1 cellular context compared by ENCODE assay signal in the genomic region with DNA sequence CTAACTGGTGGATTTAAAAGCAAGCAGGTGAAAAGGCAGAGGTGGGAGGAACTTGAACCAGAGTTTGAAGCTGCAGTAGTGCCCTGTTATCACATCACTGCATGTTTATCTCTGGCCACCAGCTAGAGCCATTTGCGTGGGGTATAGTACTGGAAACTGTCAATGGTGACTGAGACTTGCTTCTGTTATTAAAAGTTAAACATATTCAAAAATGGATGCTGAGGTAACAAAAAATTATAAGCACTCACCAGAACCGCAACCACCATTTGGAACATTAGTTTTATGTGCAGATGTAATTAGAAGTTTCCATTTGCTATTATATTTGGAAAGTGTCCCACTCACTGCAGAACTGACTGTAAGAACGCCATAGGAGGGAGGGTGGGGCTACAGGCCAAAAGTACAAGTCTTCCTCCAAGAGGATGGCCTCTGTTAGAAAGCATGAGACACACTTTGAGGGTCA.
TF ChIP-seq lines count a peak whose summit lies in the region.

No MANE protein-coding gene starts in this region.

TF ChIP-seq in K562, 482 proteins besides CTCF, POLR2A, EP300 and RAD21 (continued from another document and continues in another):
- TF ChIP-seq, protein P1, sequence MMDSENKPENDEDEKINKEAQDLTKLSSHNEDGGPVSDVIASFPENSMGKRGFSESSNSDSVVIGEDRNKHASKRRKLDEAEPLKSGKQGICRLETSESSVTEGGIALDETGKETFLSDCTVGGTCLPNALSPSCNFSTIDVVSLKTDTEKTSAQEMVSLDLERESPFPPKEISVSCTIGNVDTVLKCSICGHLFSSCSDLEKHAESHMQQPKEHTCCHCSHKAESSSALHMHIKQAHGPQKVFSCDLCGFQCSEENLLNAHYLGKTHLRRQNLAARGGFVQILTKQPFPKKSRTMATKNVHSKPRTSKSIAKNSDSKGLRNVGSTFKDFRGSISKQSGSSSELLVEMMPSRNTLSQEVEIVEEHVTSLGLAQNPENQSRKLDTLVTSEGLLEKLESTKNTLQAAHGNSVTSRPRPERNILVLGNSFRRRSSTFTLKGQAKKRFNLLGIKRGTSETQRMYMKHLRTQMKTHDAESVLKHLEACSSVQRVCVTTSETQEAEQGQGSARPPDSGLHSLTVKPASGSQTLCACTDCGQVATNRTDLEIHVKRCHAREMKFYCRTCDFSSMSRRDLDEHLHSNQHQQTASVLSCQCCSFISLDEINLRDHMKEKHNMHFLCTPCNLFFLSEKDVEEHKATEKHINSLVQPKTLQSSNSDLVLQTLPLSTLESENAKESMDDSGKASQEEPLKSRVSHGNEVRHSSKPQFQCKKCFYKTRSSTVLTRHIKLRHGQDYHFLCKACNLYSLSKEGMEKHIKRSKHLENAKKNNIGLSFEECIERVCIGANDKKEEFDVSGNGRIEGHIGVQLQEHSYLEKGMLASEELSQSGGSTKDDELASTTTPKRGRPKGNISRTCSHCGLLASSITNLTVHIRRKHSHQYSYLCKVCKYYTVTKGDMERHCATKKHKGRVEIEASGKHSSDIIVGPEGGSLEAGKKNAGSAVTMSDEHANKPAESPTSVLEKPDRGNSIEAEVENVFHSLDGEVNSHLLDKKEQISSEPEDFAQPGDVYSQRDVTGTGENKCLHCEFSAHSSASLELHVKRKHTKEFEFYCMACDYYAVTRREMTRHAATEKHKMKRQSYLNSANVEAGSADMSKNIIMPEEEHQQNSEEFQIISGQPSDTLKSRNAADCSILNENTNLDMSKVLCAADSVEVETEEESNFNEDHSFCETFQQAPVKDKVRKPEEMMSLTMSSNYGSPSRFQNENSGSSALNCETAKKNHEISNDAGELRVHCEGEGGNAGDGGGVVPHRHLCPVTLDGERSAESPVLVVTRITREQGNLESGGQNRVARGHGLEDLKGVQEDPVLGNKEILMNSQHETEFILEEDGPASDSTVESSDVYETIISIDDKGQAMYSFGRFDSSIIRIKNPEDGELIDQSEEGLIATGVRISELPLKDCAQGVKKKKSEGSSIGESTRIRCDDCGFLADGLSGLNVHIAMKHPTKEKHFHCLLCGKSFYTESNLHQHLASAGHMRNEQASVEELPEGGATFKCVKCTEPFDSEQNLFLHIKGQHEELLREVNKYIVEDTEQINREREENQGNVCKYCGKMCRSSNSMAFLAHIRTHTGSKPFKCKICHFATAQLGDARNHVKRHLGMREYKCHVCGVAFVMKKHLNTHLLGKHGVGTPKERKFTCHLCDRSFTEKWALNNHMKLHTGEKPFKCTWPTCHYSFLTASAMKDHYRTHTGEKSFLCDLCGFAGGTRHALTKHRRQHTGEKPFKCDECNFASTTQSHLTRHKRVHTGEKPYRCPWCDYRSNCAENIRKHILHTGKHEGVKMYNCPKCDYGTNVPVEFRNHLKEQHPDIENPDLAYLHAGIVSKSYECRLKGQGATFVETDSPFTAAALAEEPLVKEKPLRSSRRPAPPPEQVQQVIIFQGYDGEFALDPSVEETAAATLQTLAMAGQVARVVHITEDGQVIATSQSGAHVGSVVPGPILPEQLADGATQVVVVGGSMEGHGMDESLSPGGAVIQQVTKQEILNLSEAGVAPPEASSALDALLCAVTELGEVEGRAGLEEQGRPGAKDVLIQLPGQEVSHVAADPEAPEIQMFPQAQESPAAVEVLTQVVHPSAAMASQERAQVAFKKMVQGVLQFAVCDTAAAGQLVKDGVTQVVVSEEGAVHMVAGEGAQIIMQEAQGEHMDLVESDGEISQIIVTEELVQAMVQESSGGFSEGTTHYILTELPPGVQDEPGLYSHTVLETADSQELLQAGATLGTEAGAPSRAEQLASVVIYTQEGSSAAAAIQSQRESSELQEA (IDR thresholded peaks at IDR 0.05; ENCODE audit: low read depth), result no peak
- TF ChIP-seq ZNF551 (CRISPR knock-in tag; IDR thresholded peaks at IDR 0.05) (no peak), ZNF143 (CRISPR knock-in tag; IDR thresholded peaks at IDR 0.05) (no peak), CBX1 (IDR thresholded peaks at IDR 0.05; ENCODE audit: low read depth) (no peak), ILF3 (IDR thresholded peaks at IDR 0.05; ENCODE audit: borderline replicate concordance) (no peak), ZC3H8 (IDR thresholded peaks at IDR 0.05) (no peak), ZFP36 (IDR thresholded peaks at IDR 0.05; ENCODE audit: low read depth, low read length, partially characterized antibody) (no peak), EZH2 (IDR thresholded peaks at IDR 0.05; ENCODE audit: borderline replicate concordance, low read depth, low read length) (no peak), STAT5A (IDR thresholded peaks at IDR 0.05; ENCODE audit: borderline replicate concordance, low read length) (peak; percentile 94), NFATC3 (IDR thresholded peaks at IDR 0.05) (peak; percentile 24; the same call in 1 of the 2 replicates), NCOA6 (IDR thresholded peaks at IDR 0.05) (no peak), STAG1 (CRISPR knock-in tag; IDR thresholded peaks at IDR 0.05; ENCODE audit: borderline replicate concordance) (no peak), FOXJ3 (CRISPR knock-in tag; IDR thresholded peaks at IDR 0.05) (no peak), SNIP1 (IDR thresholded peaks at IDR 0.05; ENCODE audit: low read depth) (no peak), ZNF24 (IDR thresholded peaks at IDR 0.05) (peak; percentile 48; the same call in 1 of the 2 replicates), JUN (IDR thresholded peaks at IDR 0.05; ENCODE audit: borderline replicate concordance, low read depth, low read length) (peak; percentile 44; the same call in 1 of the 2 replicates), JUN (CRISPR knock-in tag; IDR thresholded peaks at IDR 0.05; ENCODE audit: borderline replicate concordance) (no peak), MED1 (CRISPR knock-in tag; IDR thresholded peaks at IDR 0.05; ENCODE audit: borderline replicate concordance) (no peak), HDAC6 (IDR thresholded peaks at IDR 0.05; ENCODE audit: low read depth, low read length) (no peak), YY1 (IDR thresholded peaks at IDR 0.05; ENCODE audit: borderline replicate concordance in 1 of 3, control insufficient read depth in 1 of 3, extremely low read depth in 1 of 3, insufficient read depth in 3 of 3, insufficient read length in 1 of 3, insufficient replicate concordance in 2 of 3, low read depth in 1 of 3, low read length in 2 of 3) (peak in 1 of 3 experiments; percentile 24), XRCC3 (IDR thresholded peaks at IDR 0.05) (no peak), KDM2B (CRISPR knock-in tag; IDR thresholded peaks at IDR 0.05) (no peak), FOS (IDR thresholded peaks at IDR 0.05; ENCODE audit: extremely low read depth, insufficient read length) (no peak)
- TF ChIP-seq, protein P2, sequence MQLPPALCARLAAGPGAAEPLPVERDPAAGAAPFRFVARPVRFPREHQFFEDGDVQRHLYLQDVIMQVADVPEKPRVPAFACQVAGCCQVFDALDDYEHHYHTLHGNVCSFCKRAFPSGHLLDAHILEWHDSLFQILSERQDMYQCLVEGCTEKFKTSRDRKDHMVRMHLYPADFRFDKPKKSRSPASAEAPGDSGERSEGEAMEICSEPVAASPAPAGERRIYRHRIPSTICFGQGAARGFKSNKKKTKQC (CRISPR knock-in tag; IDR thresholded peaks at IDR 0.05), result no peak
- TF ChIP-seq, protein P3, sequence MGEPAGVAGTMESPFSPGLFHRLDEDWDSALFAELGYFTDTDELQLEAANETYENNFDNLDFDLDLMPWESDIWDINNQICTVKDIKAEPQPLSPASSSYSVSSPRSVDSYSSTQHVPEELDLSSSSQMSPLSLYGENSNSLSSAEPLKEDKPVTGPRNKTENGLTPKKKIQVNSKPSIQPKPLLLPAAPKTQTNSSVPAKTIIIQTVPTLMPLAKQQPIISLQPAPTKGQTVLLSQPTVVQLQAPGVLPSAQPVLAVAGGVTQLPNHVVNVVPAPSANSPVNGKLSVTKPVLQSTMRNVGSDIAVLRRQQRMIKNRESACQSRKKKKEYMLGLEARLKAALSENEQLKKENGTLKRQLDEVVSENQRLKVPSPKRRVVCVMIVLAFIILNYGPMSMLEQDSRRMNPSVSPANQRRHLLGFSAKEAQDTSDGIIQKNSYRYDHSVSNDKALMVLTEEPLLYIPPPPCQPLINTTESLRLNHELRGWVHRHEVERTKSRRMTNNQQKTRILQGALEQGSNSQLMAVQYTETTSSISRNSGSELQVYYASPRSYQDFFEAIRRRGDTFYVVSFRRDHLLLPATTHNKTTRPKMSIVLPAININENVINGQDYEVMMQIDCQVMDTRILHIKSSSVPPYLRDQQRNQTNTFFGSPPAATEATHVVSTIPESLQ (CRISPR knock-in tag; IDR thresholded peaks at IDR 0.05), result no peak
- TF ChIP-seq, protein P4, sequence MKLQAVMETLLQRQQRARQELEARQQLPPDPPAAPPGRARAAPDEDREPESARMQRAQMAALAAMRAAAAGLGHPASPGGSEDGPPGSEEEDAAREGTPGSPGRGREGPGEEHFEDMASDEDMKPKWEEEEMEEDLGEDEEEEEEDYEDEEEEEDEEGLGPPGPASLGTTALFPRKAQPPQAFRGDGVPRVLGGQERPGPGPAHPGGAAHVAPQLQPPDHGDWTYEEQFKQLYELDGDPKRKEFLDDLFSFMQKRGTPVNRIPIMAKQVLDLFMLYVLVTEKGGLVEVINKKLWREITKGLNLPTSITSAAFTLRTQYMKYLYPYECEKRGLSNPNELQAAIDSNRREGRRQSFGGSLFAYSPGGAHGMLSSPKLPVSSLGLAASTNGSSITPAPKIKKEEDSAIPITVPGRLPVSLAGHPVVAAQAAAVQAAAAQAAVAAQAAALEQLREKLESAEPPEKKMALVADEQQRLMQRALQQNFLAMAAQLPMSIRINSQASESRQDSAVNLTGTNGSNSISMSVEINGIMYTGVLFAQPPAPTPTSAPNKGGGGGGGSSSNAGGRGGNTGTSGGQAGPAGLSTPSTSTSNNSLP (IDR thresholded peaks at IDR 0.05; ENCODE audit: borderline replicate concordance, low read depth, low read length), result no peak
- TF ChIP-seq, protein P5, sequence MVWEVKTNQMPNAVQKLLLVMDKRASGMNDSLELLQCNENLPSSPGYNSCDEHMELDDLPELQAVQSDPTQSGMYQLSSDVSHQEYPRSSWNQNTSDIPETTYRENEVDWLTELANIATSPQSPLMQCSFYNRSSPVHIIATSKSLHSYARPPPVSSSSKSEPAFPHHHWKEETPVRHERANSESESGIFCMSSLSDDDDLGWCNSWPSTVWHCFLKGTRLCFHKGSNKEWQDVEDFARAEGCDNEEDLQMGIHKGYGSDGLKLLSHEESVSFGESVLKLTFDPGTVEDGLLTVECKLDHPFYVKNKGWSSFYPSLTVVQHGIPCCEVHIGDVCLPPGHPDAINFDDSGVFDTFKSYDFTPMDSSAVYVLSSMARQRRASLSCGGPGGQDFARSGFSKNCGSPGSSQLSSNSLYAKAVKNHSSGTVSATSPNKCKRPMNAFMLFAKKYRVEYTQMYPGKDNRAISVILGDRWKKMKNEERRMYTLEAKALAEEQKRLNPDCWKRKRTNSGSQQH (CRISPR knock-in tag; IDR thresholded peaks at IDR 0.05), result no peak
- TF ChIP-seq, protein P6, sequence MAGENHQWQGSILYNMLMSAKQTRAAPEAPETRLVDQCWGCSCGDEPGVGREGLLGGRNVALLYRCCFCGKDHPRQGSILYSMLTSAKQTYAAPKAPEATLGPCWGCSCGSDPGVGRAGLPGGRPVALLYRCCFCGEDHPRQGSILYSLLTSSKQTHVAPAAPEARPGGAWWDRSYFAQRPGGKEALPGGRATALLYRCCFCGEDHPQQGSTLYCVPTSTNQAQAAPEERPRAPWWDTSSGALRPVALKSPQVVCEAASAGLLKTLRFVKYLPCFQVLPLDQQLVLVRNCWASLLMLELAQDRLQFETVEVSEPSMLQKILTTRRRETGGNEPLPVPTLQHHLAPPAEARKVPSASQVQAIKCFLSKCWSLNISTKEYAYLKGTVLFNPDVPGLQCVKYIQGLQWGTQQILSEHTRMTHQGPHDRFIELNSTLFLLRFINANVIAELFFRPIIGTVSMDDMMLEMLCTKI (IDR thresholded peaks at IDR 0.05; ENCODE audit: partially characterized antibody), result no peak
- TF ChIP-seq, protein P7, sequence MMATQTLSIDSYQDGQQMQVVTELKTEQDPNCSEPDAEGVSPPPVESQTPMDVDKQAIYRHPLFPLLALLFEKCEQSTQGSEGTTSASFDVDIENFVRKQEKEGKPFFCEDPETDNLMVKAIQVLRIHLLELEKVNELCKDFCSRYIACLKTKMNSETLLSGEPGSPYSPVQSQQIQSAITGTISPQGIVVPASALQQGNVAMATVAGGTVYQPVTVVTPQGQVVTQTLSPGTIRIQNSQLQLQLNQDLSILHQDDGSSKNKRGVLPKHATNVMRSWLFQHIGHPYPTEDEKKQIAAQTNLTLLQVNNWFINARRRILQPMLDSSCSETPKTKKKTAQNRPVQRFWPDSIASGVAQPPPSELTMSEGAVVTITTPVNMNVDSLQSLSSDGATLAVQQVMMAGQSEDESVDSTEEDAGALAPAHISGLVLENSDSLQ (IDR thresholded peaks at IDR 0.05), result peak; percentile 61
- TF ChIP-seq, protein P8, sequence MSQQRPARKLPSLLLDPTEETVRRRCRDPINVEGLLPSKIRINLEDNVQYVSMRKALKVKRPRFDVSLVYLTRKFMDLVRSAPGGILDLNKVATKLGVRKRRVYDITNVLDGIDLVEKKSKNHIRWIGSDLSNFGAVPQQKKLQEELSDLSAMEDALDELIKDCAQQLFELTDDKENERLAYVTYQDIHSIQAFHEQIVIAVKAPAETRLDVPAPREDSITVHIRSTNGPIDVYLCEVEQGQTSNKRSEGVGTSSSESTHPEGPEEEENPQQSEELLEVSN (IDR thresholded peaks at IDR 0.05; ENCODE audit: borderline replicate concordance in 1 of 2, extremely low read depth in 1 of 2, insufficient read depth in 1 of 2, insufficient read length in 1 of 2, low read depth in 1 of 2, low read length in 1 of 2, poor library complexity in 1 of 2, severe bottlenecking in 1 of 2), result no peak
- TF ChIP-seq, protein P9, sequence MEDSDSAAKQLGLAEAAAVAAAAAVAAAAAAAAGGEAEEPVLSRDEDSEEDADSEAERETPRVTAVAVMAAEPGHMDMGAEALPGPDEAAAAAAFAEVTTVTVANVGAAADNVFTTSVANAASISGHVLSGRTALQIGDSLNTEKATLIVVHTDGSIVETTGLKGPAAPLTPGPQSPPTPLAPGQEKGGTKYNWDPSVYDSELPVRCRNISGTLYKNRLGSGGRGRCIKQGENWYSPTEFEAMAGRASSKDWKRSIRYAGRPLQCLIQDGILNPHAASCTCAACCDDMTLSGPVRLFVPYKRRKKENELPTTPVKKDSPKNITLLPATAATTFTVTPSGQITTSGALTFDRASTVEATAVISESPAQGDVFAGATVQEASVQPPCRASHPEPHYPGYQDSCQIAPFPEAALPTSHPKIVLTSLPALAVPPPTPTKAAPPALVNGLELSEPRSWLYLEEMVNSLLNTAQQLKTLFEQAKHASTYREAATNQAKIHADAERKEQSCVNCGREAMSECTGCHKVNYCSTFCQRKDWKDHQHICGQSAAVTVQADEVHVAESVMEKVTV (CRISPR knock-in tag; IDR thresholded peaks at IDR 0.05), result no peak
